1 cellular context compared by ENCODE assay signal in the genomic region with DNA sequence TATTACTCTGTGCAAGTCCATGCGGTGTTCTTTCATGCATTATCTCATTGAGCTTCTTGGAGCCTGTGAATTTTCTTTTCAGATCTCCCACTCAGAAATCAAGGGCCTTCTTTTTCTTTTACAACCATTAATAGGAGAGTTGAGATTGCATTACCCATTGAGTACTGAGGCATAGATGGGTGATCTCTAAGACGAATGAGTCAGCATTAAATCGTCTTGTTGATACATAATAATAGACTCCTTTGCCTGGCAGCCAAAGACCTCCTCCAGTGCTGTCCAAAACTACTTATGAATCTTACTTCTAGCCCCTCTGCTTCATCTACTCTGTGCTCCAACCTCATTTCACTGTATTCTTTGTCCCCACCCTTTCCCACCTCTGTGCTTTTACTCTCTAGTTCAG.
TF ChIP-seq lines count a peak whose summit lies in the region.

No MANE protein-coding gene starts in this region.

TF ChIP-seq in K562, 482 proteins besides CTCF, POLR2A, EP300 and RAD21 (continued from another document):
- TF ChIP-seq BHLHE40 (IDR thresholded peaks at IDR 0.05; ENCODE audit: low read length) (no peak), XRCC4 (IDR thresholded peaks at IDR 0.05; ENCODE audit: extremely low read depth, insufficient read depth, insufficient read length) (no peak), ZKSCAN8 (CRISPR knock-in tag; IDR thresholded peaks at IDR 0.05) (no peak)
